In the genomic region with DNA sequence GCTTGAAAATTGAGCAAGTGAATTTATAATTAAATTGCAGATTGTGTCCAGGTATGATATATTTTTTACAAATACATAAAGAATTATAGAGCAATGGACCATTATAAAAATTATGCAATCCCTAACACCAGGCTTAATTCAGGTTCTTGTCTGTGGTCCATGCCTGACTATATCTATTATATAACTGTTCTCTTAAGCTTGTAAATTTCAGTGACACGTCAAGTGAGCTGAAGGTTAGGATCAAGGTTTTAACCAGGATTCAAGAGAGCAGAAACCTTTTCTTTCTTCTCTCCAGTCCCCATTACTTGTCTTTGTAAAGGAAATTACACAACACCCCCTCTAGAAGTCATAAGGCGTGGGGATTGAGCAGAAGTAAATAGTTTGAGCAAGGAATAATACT, we compare ENCODE assay signal across 24 cellular contexts.
A peak's percentile ranks its signal among the peaks of the same experiment; 100 is the strongest.
DNase-seq lines count a peak whose midpoint lies in the region; ATAC-seq, FAIRE-seq and TF ChIP-seq lines count a peak whose summit lies in the region.
"Had no signal": no experiment of that assay in that cellular context is flagged by ENCODE, and none has a peak within 500 bp of the region (broad histone marks: within the 10 kb centered on the region; RNA-seq: fewer than 3 reads in every experiment).

No MANE protein-coding gene starts in this region.

- H3K4me2 ChIP-seq in endothelial cell of umbilical vein (ENCODE audit: insufficient read depth, low read length): peak overlapping the region; percentile 99

- WGBS in right cardiac atrium: 58% methylated on average over 2 of the region's 2 CpGs
- 56 to 64% (median 60%) methylated on average over 2 of the region's 2 CpGs for WGBS in psoas muscle, 3 donors

- no TSS peak for BruUV-seq in endothelial cell of umbilical vein (replicated peaks; lab: Mats Ljungman, UMichigan)

- no peaks in the 10 kb centered on the region for H4K20me1 ChIP-seq in endothelial cell of umbilical vein (replicated peaks; ENCODE audit: control insufficient read depth, extremely low read depth, insufficient read depth, low read length)

- no peak overlapping the region for H3K4me3 Mint-ChIP-seq in stimulated activated effector memory CD8-positive, alpha-beta T cell treated with anti-CD3 and anti-CD28 coated beads, Interleukin-12 subunit alpha, Interleukin-12 subunit beta, amount 100 ng/mL, for 72 hours
- H3K4me3 Mint-ChIP-seq: central memory CD8-positive, alpha-beta T cell; H9; immature natural killer cell; stimulated activated naive CD8-positive, alpha-beta T cell treated with anti-CD3 and anti-CD28 coated beads, Interleukin-15, amount 100 ng/mL, for 72 hours; T-cell had no signal

- no peaks in the 10 kb centered on the region for H3K9me1 ChIP-seq in endothelial cell of umbilical vein (replicated peaks; ENCODE audit: control insufficient read depth, extremely low read depth, insufficient read depth, low read length)

- POLR2A ChIA-PET in endothelial cell of umbilical vein (lab: Charles Lee): interaction anchor here (0.7 to 2.3 kb wide), 9 partner anchors 9 to 132 kb away, joined by 3 to 8 read pairs (median 3); no protein-coding TSS in a partner anchor

- H3K9ac ChIP-seq in endothelial cell of umbilical vein (replicated peaks; ENCODE audit: extremely low read depth, insufficient read depth, low read length): peak overlapping the region; percentile 96

- H3K9me3 ChIP-seq in cardiac muscle cell (ENCODE audit: low read depth) (no peaks in the 10 kb centered on the region), right cardiac atrium (ENCODE audit: control insufficient read depth, low read length) (no peaks in the 10 kb centered on the region), endothelial cell of umbilical vein (replicated peaks; ENCODE audit: control insufficient read depth, insufficient read depth, low read length) (no peaks in the 10 kb centered on the region), psoas muscle (no peaks in the 10 kb centered on the region), vagina (no peaks in the 10 kb centered on the region)

- peaks cover 39% of the 10 kb centered on the region for H3K79me2 ChIP-seq in endothelial cell of umbilical vein (ENCODE audit: control insufficient read depth, insufficient read depth, low read length)

- TF ChIP-seq CTCF in cardiac muscle cell (IDR thresholded peaks at IDR 0.05; ENCODE audit: low read depth, low read length) (no peak), endothelial cell of umbilical vein (IDR thresholded peaks at IDR 0.05; ENCODE audit: extremely low read depth in 1 of 2, insufficient read depth in 1 of 2, low read depth in 1 of 2, low read length in 2 of 2) (no peak), psoas muscle (IDR thresholded peaks at IDR 0.05) (no peak), vagina (IDR thresholded peaks at IDR 0.05) (no peak)

- H3K27me3 ChIP-seq in cardiac muscle cell (no peaks in the 10 kb centered on the region), right cardiac atrium (ENCODE audit: control insufficient read depth, insufficient read depth) (no peaks in the 10 kb centered on the region), endothelial cell of umbilical vein (ENCODE audit: control insufficient read depth in 2 of 2, insufficient read depth in 2 of 2, low read length in 2 of 2) (no peaks in the 10 kb centered on the region), psoas muscle (ENCODE audit: insufficient read depth in 3 of 3, low read length in 2 of 3) (no peaks in the 10 kb centered on the region), vagina (no peaks in the 10 kb centered on the region)

- CTCF ChIA-PET in endothelial cell of umbilical vein (lab: Charles Lee): interaction anchor here (1.3 to 3.3 kb wide), 6 partner anchors 10 to 601 kb away, joined by 4 to 18 read pairs (median 5); a partner anchor contains a TSS

- dilution Hi-C loops in endothelial cell of umbilical vein (cut with MboI; ENCODE audit: extremely low pct_ligation_motif_present, low sequenced_read_pairs): no loop called here

- no peak for TF ChIP-seq POLR2A in endothelial cell of umbilical vein (IDR thresholded peaks at IDR 0.05; ENCODE audit: low read depth, low read length)
- TF ChIP-seq POLR2A in vagina (IDR thresholded peaks at IDR 0.05): no peak

- no peak overlapping the region for H2AFZ ChIP-seq in endothelial cell of umbilical vein (ENCODE audit: low read depth, low read length)

- FAIRE-seq in endothelial cell of umbilical vein (lab: Jason Lieb, UNC): no peak

- H3K27ac Mint-ChIP-seq in stimulated activated effector memory CD8-positive, alpha-beta T cell treated with anti-CD3 and anti-CD28 coated beads, Interleukin-12 subunit alpha, Interleukin-12 subunit beta, amount 100 ng/mL, for 72 hours: no peak overlapping the region
- H3K27ac Mint-ChIP-seq: immature natural killer cell, T-cell had no signal

- peak in 1 of 2 donors; percentile 26 for DNase-seq in cardiac muscle cell (ENCODE audit: low read depth in 1 of 2, low spot score in 1 of 2)
- DNase-seq in right cardiac atrium: no peak
- DNase-seq in endothelial cell of umbilical vein (ENCODE audit: low read depth, low spot score): no peak
- DNase-seq in psoas muscle: no peak
- no peak for DNase-seq in vagina (ENCODE audit: extremely low spot score in 2 of 2)
- no peak for DNase-seq in stimulated activated effector memory CD8-positive, alpha-beta T cell treated with anti-CD3 and anti-CD28 coated beads, Interleukin-12 subunit alpha, Interleukin-12 subunit beta, amount 100 ng/mL, for 72 hours (ENCODE audit: low spot score in 2 of 2)
- no peak for DNase-seq in NCI-H510A (lab: John Stamatoyannopoulos, UW)
- no peak for DNase-seq in activated CD8-positive, alpha-beta memory T cell treated with anti-CD3 and anti-CD28 coated beads, Interleukin-2, amount 50 U/mL, for 4 hours
- DNase-seq: activated CD4-positive, alpha-beta T cell treated with anti-CD3 and anti-CD28 coated beads, Interleukin-2, amount 50 U/mL, for 1 hour; activated CD8-positive, alpha-beta memory T cell treated with anti-CD3 and anti-CD28 coated beads, Interleukin-2, amount 50 U/mL, for 48 hours; activated gamma-delta T cell treated with Interleukin-2 at 50 U/mL for 16 hours; amniotic stem cell; effector CD4-positive, alpha-beta T cell; H9; head of caudate nucleus; immature natural killer cell; MV-4-11; NCI-H187; occipital lobe; SHP77 treated with DMSO at 0.1 percent for 48 hours; stimulated activated CD4-positive, alpha-beta T cell treated with anti-CD3 and anti-CD28 coated beads, Interleukin-2, amount 100 ng/mL, for 48 hours; stimulated activated naive CD8-positive, alpha-beta T cell treated with anti-CD3 and anti-CD28 coated beads, Interleukin-15, amount 100 ng/mL, for 72 hours; T-cell had no signal

- no peaks in the 10 kb centered on the region for H3K9me3 Mint-ChIP-seq in stimulated activated effector memory CD8-positive, alpha-beta T cell treated with anti-CD3 and anti-CD28 coated beads, Interleukin-12 subunit alpha, Interleukin-12 subunit beta, amount 100 ng/mL, for 72 hours
- H3K9me3 Mint-ChIP-seq: central memory CD8-positive, alpha-beta T cell; H9; immature natural killer cell; stimulated activated naive CD8-positive, alpha-beta T cell treated with anti-CD3 and anti-CD28 coated beads, Interleukin-15, amount 100 ng/mL, for 72 hours; T-cell had no signal

- H3K4me3 ChIP-seq in cardiac muscle cell: no peak overlapping the region
- H3K4me3 ChIP-seq in right cardiac atrium (ENCODE audit: low read length): no peak overlapping the region
- H3K4me3 ChIP-seq in endothelial cell of umbilical vein (replicated peaks in 1 of 3; ENCODE audit: insufficient read depth in 1 of 3, low read depth in 1 of 3, low read length in 3 of 3): no peak overlapping the region
- H3K4me3 ChIP-seq in psoas muscle: no peak overlapping the region
- no peak overlapping the region for H3K4me3 ChIP-seq in vagina

- peak overlapping the region; percentile 46 for H3K27ac ChIP-seq in cardiac muscle cell
- no peak overlapping the region for H3K27ac ChIP-seq in right cardiac atrium (ENCODE audit: low read length)
- H3K27ac ChIP-seq in endothelial cell of umbilical vein (ENCODE audit: insufficient read depth, low read depth, low read length): peak overlapping the region; percentile 90
- peak overlapping the region; percentile 72 for H3K27ac ChIP-seq in psoas muscle
- H3K27ac ChIP-seq in vagina: peak overlapping the region; percentile 34

- ATAC-seq in right cardiac atrium (no peak), psoas muscle (no peak)
- no peak for ATAC-seq in stimulated activated effector memory CD8-positive, alpha-beta T cell treated with anti-CD3 and anti-CD28 coated beads, Interleukin-12 subunit alpha, Interleukin-12 subunit beta, amount 100 ng/mL, for 72 hours
- ATAC-seq: stimulated activated naive CD8-positive, alpha-beta T cell treated with anti-CD3 and anti-CD28 coated beads, Interleukin-15, amount 100 ng/mL, for 72 hours; T-cell had no signal

- peaks cover 63% of the 10 kb centered on the region for H3K4me1 ChIP-seq in cardiac muscle cell (ENCODE audit: low read depth)
- peaks cover 8% of the 10 kb centered on the region for H3K4me1 ChIP-seq in right cardiac atrium (ENCODE audit: control insufficient read depth, insufficient read depth, low read length)
- peaks cover 66% of the 10 kb centered on the region for H3K4me1 ChIP-seq in endothelial cell of umbilical vein (ENCODE audit: control insufficient read depth, extremely low read depth, insufficient read depth, low read length)
- peaks cover 24% of the 10 kb centered on the region for H3K4me1 ChIP-seq in psoas muscle
- peaks cover 18% of the 10 kb centered on the region for H3K4me1 ChIP-seq in vagina

- H3K36me3 ChIP-seq in cardiac muscle cell: peaks cover 15% of the 10 kb centered on the region
- H3K36me3 ChIP-seq in endothelial cell of umbilical vein (ENCODE audit: control insufficient read depth in 2 of 2, extremely low read depth in 1 of 2, insufficient read depth in 2 of 2, low read length in 2 of 2): peaks cover 21 to 22% of the 10 kb centered on the region in 2 experiments
- peaks cover 4 to 11% of the 10 kb centered on the region in 2 donors for H3K36me3 ChIP-seq in psoas muscle (ENCODE audit: insufficient read depth in 1 of 2, low read depth in 1 of 2)
- H3K36me3 ChIP-seq in vagina: no peaks in the 10 kb centered on the region

- no peaks in the 10 kb centered on the region for H3K4me1 Mint-ChIP-seq in stimulated activated effector memory CD8-positive, alpha-beta T cell treated with anti-CD3 and anti-CD28 coated beads, Interleukin-12 subunit alpha, Interleukin-12 subunit beta, amount 100 ng/mL, for 72 hours
- H3K4me1 Mint-ChIP-seq: central memory CD8-positive, alpha-beta T cell; stimulated activated naive CD8-positive, alpha-beta T cell treated with anti-CD3 and anti-CD28 coated beads, Interleukin-15, amount 100 ng/mL, for 72 hours; T-cell had no signal

- no peaks in the 10 kb centered on the region for H3K36me3 Mint-ChIP-seq in stimulated activated effector memory CD8-positive, alpha-beta T cell treated with anti-CD3 and anti-CD28 coated beads, Interleukin-12 subunit alpha, Interleukin-12 subunit beta, amount 100 ng/mL, for 72 hours
- H3K36me3 Mint-ChIP-seq: immature natural killer cell, T-cell had no signal

- intact Hi-C loops in right cardiac atrium (cut with DNase I) (loop anchor here in 2 of 4 donors (5.0 to 10.0 kb wide), 4 partner anchors 55 to 355 kb away; a partner anchor contains a TSS), endothelial cell of umbilical vein (cut with micrococcal nuclease) (loop anchor here (1.0 to 5.0 kb wide), 10 partner anchors 59 to 603 kb away; a partner anchor contains a TSS), psoas muscle (cut with DNase I) (loop anchor here (5.0 to 10.0 kb wide), 3 partner anchors 122 to 245 kb away; a partner anchor contains a TSS), vagina (cut with DNase I) (no loop called here)
